1 cellular context compared by ENCODE assay signal in genomic region chr14:67241416-67242362, GRCh38.
TF ChIP-seq lines count a peak whose summit lies in the region.

Gene PALS1, plus strand, starts transcription at chr14:67241435. Its CDS starts 37,736 bp downstream, at chr14:67279171.

TF ChIP-seq in K562, 482 proteins besides CTCF, POLR2A, EP300 and RAD21 (continued from another document and continues in another):
- no peak for TF ChIP-seq STAT6 (CRISPR knock-in tag; IDR thresholded peaks at IDR 0.05)
- TF ChIP-seq NBN (IDR thresholded peaks at IDR 0.05; ENCODE audit: low read depth) = no peak
- no peak for TF ChIP-seq SIRT6 (IDR thresholded peaks at IDR 0.05; ENCODE audit: low read depth, low read length)
- peak; percentile 22; the same call in 1 of the 2 replicates for TF ChIP-seq ARID1B (IDR thresholded peaks at IDR 0.05)
- TF ChIP-seq CBX1 (IDR thresholded peaks at IDR 0.05; ENCODE audit: low read depth) = no peak
- peak in 1 of 2 experiments; percentile 51; a peak in 2 of 4 replicates for TF ChIP-seq HDAC1 (IDR thresholded peaks at IDR 0.05)
- peak; percentile 91 for TF ChIP-seq PRPF4 (IDR thresholded peaks at IDR 0.05; ENCODE audit: insufficient read depth, low read depth, low read length, poor library complexity, severe bottlenecking)
- TF ChIP-seq RBFOX2 (IDR thresholded peaks at IDR 0.05; ENCODE audit: low read depth, low read length) = peak; percentile 78
- TF ChIP-seq GMEB1 (CRISPR knock-in tag; IDR thresholded peaks at IDR 0.05) = 0 out of 2 replicates have a peak, but pooled peaks have one; percentile 9
- no peak for TF ChIP-seq ZNF785 (CRISPR knock-in tag; IDR thresholded peaks at IDR 0.05)
- no peak for TF ChIP-seq SOX6 (IDR thresholded peaks at IDR 0.05)
- no peak for TF ChIP-seq CREB5 (CRISPR knock-in tag; IDR thresholded peaks at IDR 0.05)
- peak; percentile 44; the same call in 1 of the 2 replicates for TF ChIP-seq MTA3 (IDR thresholded peaks at IDR 0.05; ENCODE audit: borderline replicate concordance)
- no peak for TF ChIP-seq SAP30 (IDR thresholded peaks at IDR 0.05; ENCODE audit: borderline replicate concordance, insufficient read depth, low read depth, low read length, poor library complexity, severe bottlenecking)
- TF ChIP-seq MYC (IDR thresholded peaks at IDR 0.05; ENCODE audit: low read depth, low read length) = no peak
- TF ChIP-seq MYC (CRISPR knock-in tag; IDR thresholded peaks at IDR 0.05; ENCODE audit: borderline replicate concordance, low read depth) = no peak
- peak; percentile 42 for TF ChIP-seq CREB1 (IDR thresholded peaks at IDR 0.05)
- TF ChIP-seq CREB1 (CRISPR knock-in tag; IDR thresholded peaks at IDR 0.05) = peak; percentile 29; the same call in 1 of the 2 replicates
- peak; percentile 48; the same call in 1 of the 2 replicates for TF ChIP-seq EP400 (IDR thresholded peaks at IDR 0.05)
- TF ChIP-seq ZBTB5 (IDR thresholded peaks at IDR 0.05) = no peak
- peak; percentile 73 for TF ChIP-seq CCNT2 (IDR thresholded peaks at IDR 0.05; ENCODE audit: borderline replicate concordance, extremely low read depth, insufficient read length, low read depth, low read length)
- 0 out of 2 replicates have a peak, but pooled peaks have one; percentile 71 for TF ChIP-seq PREB (CRISPR knock-in tag; IDR thresholded peaks at IDR 0.05)
- peak; percentile 49; the same call in 1 of the 2 replicates for TF ChIP-seq ETS1 (conservative IDR thresholded peaks at IDR 0.05; ENCODE audit: control insufficient read depth, low read depth, low read length)
- TF ChIP-seq WHSC1 (IDR thresholded peaks at IDR 0.05; ENCODE audit: low read length) = no peak
- TF ChIP-seq ARID4B (CRISPR knock-in tag; IDR thresholded peaks at IDR 0.05) = peak; percentile 13; the same call in 1 of the 2 replicates
- peak; percentile 86 for TF ChIP-seq ZBTB9 (CRISPR knock-in tag; IDR thresholded peaks at IDR 0.05)
- TF ChIP-seq NUFIP1 (IDR thresholded peaks at IDR 0.05; ENCODE audit: partially characterized antibody) = no peak
- TF ChIP-seq ZNF280A (IDR thresholded peaks at IDR 0.05; ENCODE audit: low read depth, partially characterized antibody) = no peak
- TF ChIP-seq MTA2 (IDR thresholded peaks at IDR 0.05; ENCODE audit: low read depth) = no peak
- peak; percentile 71; the same call in 1 of the 2 replicates for TF ChIP-seq KAT7 (CRISPR knock-in tag; IDR thresholded peaks at IDR 0.05; ENCODE audit: borderline replicate concordance)
- TF ChIP-seq ZNF3 (CRISPR knock-in tag; IDR thresholded peaks at IDR 0.05) = no peak
- no peak for TF ChIP-seq ARID2 (IDR thresholded peaks at IDR 0.05)
- no peak for TF ChIP-seq HDAC6 (IDR thresholded peaks at IDR 0.05; ENCODE audit: low read depth, low read length)
- TF ChIP-seq ZNF639 (CRISPR knock-in tag; conservative IDR thresholded peaks at IDR 0.05 in 1 of 2, IDR thresholded peaks at IDR 0.05 in 1 of 2) = peak in 1 of 2 experiments; percentile 87; a peak in 2 of 4 replicates
- TF ChIP-seq GABPB1 (CRISPR knock-in tag; IDR thresholded peaks at IDR 0.05) = no peak
- 0 out of 2 replicates have a peak, but pooled peaks have one; percentile 34 for TF ChIP-seq TGIF2 (CRISPR knock-in tag; IDR thresholded peaks at IDR 0.05)
- no peak; the same call in 1 of the 2 replicates for TF ChIP-seq GTF2E2 (tag; IDR thresholded peaks at IDR 0.05)
- TF ChIP-seq TRIM24 (IDR thresholded peaks at IDR 0.05) = 0 out of 4 replicates have a peak, but pooled peaks of 1 of the 2 experiments have one; percentile 21
- peak; percentile 77 for TF ChIP-seq RNF2 (IDR thresholded peaks at IDR 0.05)
- no peak for TF ChIP-seq ZNF23 (CRISPR knock-in tag; IDR thresholded peaks at IDR 0.05)
- no peak for TF ChIP-seq KDM1A (IDR thresholded peaks at IDR 0.05)
- no peak for TF ChIP-seq PHB (CRISPR knock-in tag; IDR thresholded peaks at IDR 0.05)
- no peak for TF ChIP-seq ZNF830 (CRISPR knock-in tag; IDR thresholded peaks at IDR 0.05)
- TF ChIP-seq HMGN3 (IDR thresholded peaks at IDR 0.05; ENCODE audit: borderline replicate concordance, extremely low read depth, insufficient read length, low read depth, low read length) = peak; percentile 77
- TF ChIP-seq PHF20 (IDR thresholded peaks at IDR 0.05; ENCODE audit: partially characterized antibody) = peak; percentile 21
- TF ChIP-seq BCOR (IDR thresholded peaks at IDR 0.05) = 0 out of 2 replicates have a peak, but pooled peaks have one; percentile 8
- peak; percentile 65 for TF ChIP-seq ZFX (CRISPR knock-in tag; IDR thresholded peaks at IDR 0.05)
